In genomic region chr13:32594339-32594738, GRCh38 we compare ENCODE assay signal across 17 cellular contexts.
"Had no signal": no experiment of that assay in that cellular context is flagged by ENCODE, and none has a peak within 500 bp of the region (broad histone marks: within the 10 kb centered on the region; RNA-seq: fewer than 3 reads in every experiment).

No MANE protein-coding gene starts in this region.

- H3K4me3 ChIP-seq: cardiac muscle cell, lung, right atrium auricular region, smooth muscle cell, transverse colon had no signal

- H3K9me3 Mint-ChIP-seq: stimulated activated effector memory CD8-positive, alpha-beta T cell treated with anti-CD3 and anti-CD28 coated beads, Interleukin-12 subunit alpha, Interleukin-12 subunit beta, amount 100 ng/mL, for 72 hours; T-helper 2 cell treated with Interferon-gamma antibody and Interleukin-4, amounts not matched to agents 5 μg/mL and 100 μg/mL, for 36 hours had no signal

- H3K27me3 Mint-ChIP-seq: activated CD8-positive, alpha-beta memory T cell treated with anti-CD3 and anti-CD28 coated beads, Interleukin-2, amount 10 ng/mL, durations not matched to agents 7 days and 5 days; activated naive CD8-positive, alpha-beta T cell; naive B cell had no signal

- DNase-seq: activated CD4-positive, alpha-beta T cell treated with anti-CD3 and anti-CD28 coated beads, Interleukin-2, amount 50 U/mL, for 4 hours; activated CD8-positive, alpha-beta memory T cell treated with anti-CD3 and anti-CD28 coated beads, Interleukin-2, amount 10 ng/mL, durations not matched to agents 7 days and 5 days; activated gamma-delta T cell; activated T-cell treated with anti-CD3 and anti-CD28 coated beads, Interleukin-2, amount 50 U/mL, for 48 hours; amygdala; hippocampal formation; kidney glomerular epithelial cell; naive B cell; transverse colon had no signal

- ATAC-seq: activated CD8-positive, alpha-beta memory T cell treated with anti-CD3 and anti-CD28 coated beads, Interleukin-2, amount 10 ng/mL, durations not matched to agents 7 days and 5 days; stimulated activated effector memory CD8-positive, alpha-beta T cell treated with anti-CD3 and anti-CD28 coated beads, Interleukin-12 subunit alpha, Interleukin-12 subunit beta, amount 100 ng/mL, for 72 hours had no signal

- H3K27ac Mint-ChIP-seq: activated CD8-positive, alpha-beta memory T cell treated with anti-CD3 and anti-CD28 coated beads, Interleukin-2, amount 10 ng/mL, durations not matched to agents 7 days and 5 days; activated naive CD8-positive, alpha-beta T cell; stimulated activated effector memory CD8-positive, alpha-beta T cell treated with anti-CD3 and anti-CD28 coated beads, Interleukin-12 subunit alpha, Interleukin-12 subunit beta, amount 100 ng/mL, for 72 hours; T-helper 2 cell treated with Interferon-gamma antibody and Interleukin-4, amounts not matched to agents 5 μg/mL and 100 μg/mL, for 36 hours had no signal

- H3K27me3 ChIP-seq: cardiac muscle cell, neutrophil, right atrium auricular region, transverse colon had no signal

- H3K9me3 ChIP-seq: neutrophil, right atrium auricular region, transverse colon had no signal

- H3K36me3 Mint-ChIP-seq: activated naive CD8-positive, alpha-beta T cell; naive B cell had no signal

- H3K4me2 ChIP-seq: smooth muscle cell had no signal

- H3K4me3 Mint-ChIP-seq: activated CD8-positive, alpha-beta memory T cell treated with anti-CD3 and anti-CD28 coated beads, Interleukin-2, amount 10 ng/mL, durations not matched to agents 7 days and 5 days; activated naive CD8-positive, alpha-beta T cell; naive B cell; stimulated activated effector memory CD8-positive, alpha-beta T cell treated with anti-CD3 and anti-CD28 coated beads, Interleukin-12 subunit alpha, Interleukin-12 subunit beta, amount 100 ng/mL, for 72 hours; T-helper 2 cell treated with Interferon-gamma antibody and Interleukin-4, amounts not matched to agents 5 μg/mL and 100 μg/mL, for 36 hours had no signal

- H3K27ac ChIP-seq: cardiac muscle cell, neutrophil, right atrium auricular region, transverse colon had no signal

- H3K36me3 ChIP-seq: cardiac muscle cell, neutrophil, right atrium auricular region, transverse colon had no signal
